ENCODE assay signal across 1 cellular context in the genomic region with DNA sequence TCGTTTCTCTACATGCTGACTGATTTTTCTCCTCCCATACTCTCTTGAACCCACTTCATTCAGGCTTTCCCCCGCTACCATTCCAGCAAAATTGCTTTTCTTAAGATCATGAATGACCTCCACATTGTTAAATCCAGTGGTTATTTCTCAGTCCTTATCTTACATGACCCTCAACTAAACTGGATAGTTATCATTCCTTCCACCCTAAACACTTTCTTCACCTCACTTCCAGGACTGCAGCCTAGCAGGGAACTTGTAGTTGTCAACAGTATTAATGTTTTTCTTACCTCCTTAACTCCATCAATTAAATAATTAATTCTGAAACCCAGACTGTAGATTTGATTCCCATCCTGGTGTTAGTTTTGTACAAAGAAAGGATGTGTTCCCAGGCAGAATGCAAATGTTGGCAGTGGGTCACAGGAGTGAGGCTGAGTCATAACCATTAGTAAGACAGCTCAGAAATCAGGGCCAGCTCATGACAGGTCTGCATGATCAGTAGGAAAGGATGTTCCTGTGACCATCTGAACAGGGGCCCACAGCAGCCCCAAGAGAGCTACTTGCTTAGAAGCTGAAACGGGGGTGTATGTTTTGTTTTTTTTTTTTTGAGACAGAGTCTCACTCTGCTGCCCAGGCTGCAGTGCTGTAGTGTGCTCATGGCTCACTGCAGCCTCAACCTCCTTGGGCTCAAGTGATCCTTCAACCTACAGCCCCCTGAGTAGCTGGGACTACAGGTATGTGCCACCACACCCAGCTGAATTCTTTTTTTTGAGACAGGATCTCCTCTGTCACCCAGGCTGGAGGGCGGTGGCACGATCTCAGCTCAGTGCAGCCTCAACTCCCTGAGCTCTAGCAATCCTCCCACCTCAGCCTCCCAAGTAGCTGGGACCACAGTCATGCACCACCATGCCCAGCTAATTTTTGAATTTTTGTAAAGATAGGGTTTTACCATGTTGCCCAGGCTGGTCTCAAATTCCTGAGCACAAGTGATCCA.
TF ChIP-seq lines count a peak whose summit lies in the region.

No MANE protein-coding gene starts in this region.

TF ChIP-seq in SK-N-SH treated with all-trans-retinoic acid at 6 μM for 48 hours, 23 proteins besides CTCF, POLR2A, EP300 and RAD21 (continued from another document):
- TF ChIP-seq POU6F1 (CRISPR knock-in tag; IDR thresholded peaks at IDR 0.05; ENCODE audit: borderline replicate concordance, low read depth) (no peak), ZFP30 (CRISPR knock-in tag; IDR thresholded peaks at IDR 0.05) (no peak), ARNTL (CRISPR knock-in tag; IDR thresholded peaks at IDR 0.05; ENCODE audit: borderline replicate concordance, low read depth) (no peak)
